ENCODE assay signal across 10 cellular contexts in the genomic region with DNA sequence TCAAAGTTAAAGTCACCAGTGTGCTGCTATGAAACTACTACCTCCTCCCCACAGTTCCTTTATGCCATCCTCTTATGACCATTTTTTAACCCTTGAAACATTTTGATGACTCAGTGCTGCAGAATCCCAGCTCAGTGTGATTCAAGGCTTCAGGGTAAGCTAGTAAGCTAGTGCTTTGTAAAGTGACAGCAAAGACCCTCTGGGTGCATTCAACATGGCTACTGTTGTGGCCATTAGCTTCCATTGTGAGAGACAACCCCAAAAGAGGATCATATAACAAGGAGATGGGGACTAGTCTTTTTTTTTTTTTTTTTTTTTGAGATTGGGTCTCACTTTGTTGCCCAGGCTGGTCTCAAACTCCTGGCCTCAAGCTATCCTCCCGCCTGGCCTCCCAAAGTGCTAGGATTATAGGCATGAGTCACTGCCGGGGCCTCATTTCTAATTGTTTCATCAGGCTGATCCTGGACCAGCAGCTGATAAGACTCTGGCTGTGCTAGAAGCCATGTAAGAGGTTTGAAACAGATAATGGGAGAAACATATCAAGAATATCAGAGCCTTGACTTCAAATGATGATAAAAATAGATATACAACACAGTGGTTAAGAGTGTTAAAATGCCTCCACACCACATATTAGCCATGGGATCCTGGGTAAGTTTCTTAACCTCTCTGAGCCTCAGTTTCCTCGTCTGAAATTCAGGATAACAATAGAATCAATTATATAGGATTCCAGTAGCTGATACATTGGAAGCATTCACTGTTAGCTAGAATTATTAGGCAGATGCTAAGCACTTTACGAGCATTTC.
DNase-seq lines count a peak whose midpoint lies in the region; ATAC-seq and TF ChIP-seq lines count a peak whose summit lies in the region.
"Had no signal": no experiment of that assay in that cellular context is flagged by ENCODE, and none has a peak within 500 bp of the region (broad histone marks: within the 10 kb centered on the region; RNA-seq: fewer than 3 reads in every experiment).

No MANE protein-coding gene starts in this region.

- H3K4me3 ChIP-seq in epithelial cell of proximal tubule (ENCODE audit: low read depth, low read length) = no peak overlapping the region
- H3K4me3 ChIP-seq: skin epidermis had no signal

- H3K36me3 Mint-ChIP-seq in activated naive CD4-positive, alpha-beta T cell treated with anti-CD3 and anti-CD28 coated beads, Interleukin-2, amount 50 U/mL, for 72 hours = no peaks in the 10 kb centered on the region

- no peaks in the 10 kb centered on the region for H3K9me3 Mint-ChIP-seq in activated naive CD4-positive, alpha-beta T cell treated with anti-CD3 and anti-CD28 coated beads, Interleukin-2, amount 50 U/mL, for 72 hours

- H3K27ac Mint-ChIP-seq in activated naive CD4-positive, alpha-beta T cell treated with anti-CD3 and anti-CD28 coated beads, Interleukin-2, amount 50 U/mL, for 72 hours = no peak overlapping the region

- peak; percentile 26 to 86 for ATAC-seq in activated naive CD4-positive, alpha-beta T cell treated with anti-CD3 and anti-CD28 coated beads, Interleukin-2, amount 50 U/mL, for 72 hours
- ATAC-seq in stimulated activated naive CD8-positive, alpha-beta T cell treated with anti-CD3 and anti-CD28 coated beads, Interleukin-15, Interleukin-2, amounts not matched to agents 100 U/mL and 50 U/mL, for 24 hours = peak; percentile 55

- no peak for DNase-seq in activated naive CD4-positive, alpha-beta T cell treated with anti-CD3 and anti-CD28 coated beads, Interleukin-2, amount 50 U/mL, for 72 hours (ENCODE audit: low spot score in 2 of 2)
- DNase-seq in activated naive CD4-positive, alpha-beta T cell treated with anti-CD3 and anti-CD28 coated beads, Interleukin-2, amount 50 U/mL, for 16 hours = no peak
- DNase-seq in SIG-M5 treated with dmso at 0.1 percent for 504 hours (lab: John Stamatoyannopoulos, UW; ENCODE audit: unreplicated experiment) (peak; percentile 84), epithelial cell of proximal tubule (ENCODE audit: low read depth) (peak; percentile 15), NAMALWA (ENCODE audit: low spot score) (no peak), NCI-H2196 (lab: John Stamatoyannopoulos, UW; ENCODE audit: unreplicated experiment) (no peak)
- DNase-seq in stimulated activated naive CD8-positive, alpha-beta T cell treated with anti-CD3 and anti-CD28 coated beads, Interleukin-15, Interleukin-2, amounts not matched to agents 100 U/mL and 50 U/mL, for 24 hours = no peak
- DNase-seq in NK-92 treated with Interleukin-12 subunit alpha and Interleukin-12 subunit beta, amount 100 ng/mL, for 24 hours (lab: John Stamatoyannopoulos, UW) = no peak
- DNase-seq: glutamatergic neuron had no signal

- no peak for TF ChIP-seq CTCF in epithelial cell of proximal tubule (conservative IDR thresholded peaks at IDR 0.05; ENCODE audit: low read depth, low read length)

Comparison
In these comparisons a context has a peak if more than half of its experiments do, and no peak if none do; other contexts are left out.
1. DNase-seq: peak in SIG-M5 treated with dmso at 0.1 percent for 504 hours (single experiment) and epithelial cell of proximal tubule (single experiment); none in activated naive CD4-positive, alpha-beta T cell treated with anti-CD3 and anti-CD28 coated beads, Interleukin-2, amount 50 U/mL, for 72 hours (0 of 2), activated naive CD4-positive, alpha-beta T cell treated with anti-CD3 and anti-CD28 coated beads, Interleukin-2, amount 50 U/mL, for 16 hours (single experiment), stimulated activated naive CD8-positive, alpha-beta T cell treated with anti-CD3 and anti-CD28 coated beads, Interleukin-15, Interleukin-2, amounts not matched to agents 100 U/mL and 50 U/mL, for 24 hours (single experiment), NAMALWA (single experiment), NCI-H2196 (single experiment) and NK-92 treated with Interleukin-12 subunit alpha and Interleukin-12 subunit beta, amount 100 ng/mL, for 24 hours (single experiment).